26 cellular contexts compared by ENCODE assay signal in genomic region chr10:54002077-54002476, GRCh38.
"Had no signal": no experiment of that assay in that cellular context is flagged by ENCODE, and none has a peak within 500 bp of the region (broad histone marks: within the 10 kb centered on the region; RNA-seq: fewer than 3 reads in every experiment).

No MANE protein-coding gene starts in this region.

- FAIRE-seq: endometrium, islet of Langerhans, kidney had no signal

- H3K4me3 ChIP-seq: esophagus squamous epithelium, gastrocnemius medialis, heart right ventricle, left ventricle myocardium inferior, lower lobe of right lung had no signal

- ATAC-seq: effector memory CD8-positive, alpha-beta T cell; esophagus mucosa; gastrocnemius medialis; heart right ventricle; left colon; left lobe of liver; lower lobe of right lung; naive thymus-derived CD4-positive, alpha-beta T cell had no signal

- H3K27ac ChIP-seq: epithelial cell of prostate, esophagus squamous epithelium, gastrocnemius medialis, heart right ventricle, left ventricle myocardium inferior, lower lobe of right lung had no signal

- H3K27me3 ChIP-seq: esophagus squamous epithelium, gastrocnemius medialis, heart right ventricle had no signal

- DNase-seq: cortex of kidney; effector CD8-positive, alpha-beta T cell; effector memory CD8-positive, alpha-beta T cell; endodermal cell; erythroblast; esophagus squamous epithelium; foreskin fibroblast; foreskin melanocyte; gastrocnemius medialis; glutamatergic neuron; head of caudate nucleus; heart right ventricle; hippocampal formation; kidney; kidney glomerular epithelial cell; left colon; left ventricle myocardium inferior; lower lobe of right lung; mesendoderm; midbrain; naive thymus-derived CD4-positive, alpha-beta T cell had no signal

- H3K4me1 ChIP-seq: esophagus squamous epithelium, gastrocnemius medialis, heart right ventricle, left ventricle myocardium inferior, lower lobe of right lung had no signal

- H3K36me3 ChIP-seq: esophagus squamous epithelium, gastrocnemius medialis, heart right ventricle, left ventricle myocardium inferior, lower lobe of right lung had no signal

- H3K9me3 ChIP-seq: esophagus squamous epithelium, gastrocnemius medialis, lower lobe of right lung had no signal
